20 cellular contexts compared by ENCODE assay signal in genomic region chr3:106589306-106589942, GRCh38.
DNase-seq lines count a peak whose midpoint lies in the region; ATAC-seq and TF ChIP-seq lines count a peak whose summit lies in the region.
"Had no signal": no experiment of that assay in that cellular context is flagged by ENCODE, and none has a peak within 500 bp of the region (broad histone marks: within the 10 kb centered on the region; RNA-seq: fewer than 3 reads in every experiment).

No MANE protein-coding gene starts in this region.

- H4K20me1 ChIP-seq in fibroblast of lung (ENCODE audit: control insufficient read depth, extremely low read depth, insufficient read depth, low read length): no peaks in the 10 kb centered on the region

- intact Hi-C loops in prostate gland (cut with DNase I): no loop called here

- no peak overlapping the region for H3K4me2 ChIP-seq in fibroblast of lung (ENCODE audit: extremely low read depth, insufficient read depth, low read length)

- H3K27ac Mint-ChIP-seq in T-helper 2 cell treated with Interferon-gamma antibody and Interleukin-4, amounts not matched to agents 5 μg/mL and 100 μg/mL, for 36 hours: no peak overlapping the region
- H3K27ac Mint-ChIP-seq: activated CD8-positive, alpha-beta T cell treated with anti-CD3 and anti-CD28 coated beads, Interleukin-2, amount 10 ng/mL, durations not matched to agents 7 days and 5 days; naive thymus-derived CD8-positive, alpha-beta T cell had no signal

- H2AFZ ChIP-seq in fibroblast of lung (ENCODE audit: low read length): no peak overlapping the region

- WGBS in prostate gland: 27% methylated on average over 5 of the region's 5 CpGs

- H3K36me3 Mint-ChIP-seq in T-helper 2 cell treated with Interferon-gamma antibody and Interleukin-4, amounts not matched to agents 5 μg/mL and 100 μg/mL, for 36 hours (ENCODE audit: low read depth): no peaks in the 10 kb centered on the region
- H3K36me3 Mint-ChIP-seq: naive thymus-derived CD8-positive, alpha-beta T cell had no signal

- H3K9ac ChIP-seq in fibroblast of lung (ENCODE audit: insufficient read depth, low read length): no peak overlapping the region

- H3K36me3 ChIP-seq in fibroblast of lung (ENCODE audit: control insufficient read depth, insufficient read depth, low read length) (no peaks in the 10 kb centered on the region), prostate gland (no peaks in the 10 kb centered on the region)
- H3K36me3 ChIP-seq: brain microvascular endothelial cell, gastroesophageal sphincter, right atrium auricular region, tibial artery had no signal

- H3K9me3 Mint-ChIP-seq in T-helper 2 cell treated with Interferon-gamma antibody and Interleukin-4, amounts not matched to agents 5 μg/mL and 100 μg/mL, for 36 hours: peaks cover 7% of the 10 kb centered on the region
- H3K9me3 Mint-ChIP-seq: naive thymus-derived CD8-positive, alpha-beta T cell had no signal

- H3K4me3 Mint-ChIP-seq in T-helper 2 cell treated with Interferon-gamma antibody and Interleukin-4, amounts not matched to agents 5 μg/mL and 100 μg/mL, for 36 hours: no peak overlapping the region
- H3K4me3 Mint-ChIP-seq: activated CD8-positive, alpha-beta T cell treated with anti-CD3 and anti-CD28 coated beads, Interleukin-2, amount 10 ng/mL, durations not matched to agents 7 days and 5 days; naive thymus-derived CD8-positive, alpha-beta T cell had no signal

- H3K27me3 Mint-ChIP-seq in T-helper 2 cell treated with Interferon-gamma antibody and Interleukin-4, amounts not matched to agents 5 μg/mL and 100 μg/mL, for 36 hours (ENCODE audit: low read depth): no peaks in the 10 kb centered on the region
- H3K27me3 Mint-ChIP-seq: naive thymus-derived CD8-positive, alpha-beta T cell had no signal

- TF ChIP-seq CTCF in fibroblast of lung (conservative IDR thresholded peaks at IDR 0.05 in 1 of 2, IDR thresholded peaks at IDR 0.05 in 1 of 2; ENCODE audit: low read depth in 1 of 2, low read length in 2 of 2) (no peak), prostate gland (IDR thresholded peaks at IDR 0.05) (no peak)

- DNase-seq in LHCN-M2 (ENCODE audit: low read depth): peak; percentile 28
- DNase-seq in T-helper 2 cell treated with Interferon-gamma antibody and Interleukin-4, amounts not matched to agents 5 μg/mL and 100 μg/mL, for 36 hours (ENCODE audit: low spot score): peak; percentile 48
- peak; percentile 22 to 93 for DNase-seq in fibroblast of lung (ENCODE audit: low read depth in 2 of 2)
- peak; percentile 63 for DNase-seq in prostate gland (ENCODE audit: low spot score)
- DNase-seq in cerebellar nuclear complex (lab: John Stamatoyannopoulos, UW): no peak
- no peak for DNase-seq in NCI-H146 treated with DMSO at 0.1 percent for 48 hours (lab: John Stamatoyannopoulos, UW; ENCODE audit: unreplicated experiment)
- DNase-seq: activated CD8-positive, alpha-beta T cell treated with anti-CD3 and anti-CD28 coated beads, Interleukin-2, amount 10 ng/mL, durations not matched to agents 7 days and 5 days; activated gamma-delta T cell; brain microvascular endothelial cell; DMS153; naive thymus-derived CD8-positive, alpha-beta T cell; NCI-H187; NCI-H524; stimulated activated CD4-positive, alpha-beta T cell treated with anti-CD3 and anti-CD28 coated beads, Interleukin-4, amount 100 ng/mL, for 1 hour; stimulated activated CD8-positive, alpha-beta memory T cell treated with anti-CD3 and anti-CD28 coated beads, Interleukin-4, amount 100 ng/mL, for 48 hours; tibial artery had no signal

- peaks cover 8% of the 10 kb centered on the region for H3K4me1 Mint-ChIP-seq in T-helper 2 cell treated with Interferon-gamma antibody and Interleukin-4, amounts not matched to agents 5 μg/mL and 100 μg/mL, for 36 hours (ENCODE audit: low read depth)
- H3K4me1 Mint-ChIP-seq: naive thymus-derived CD8-positive, alpha-beta T cell had no signal

- no peaks in the 10 kb centered on the region for H3K79me2 ChIP-seq in fibroblast of lung (ENCODE audit: control insufficient read depth, insufficient read depth, low read length)

- H3K4me1 ChIP-seq in fibroblast of lung (ENCODE audit: control insufficient read depth, extremely low read depth, insufficient read depth, low read length) (no peaks in the 10 kb centered on the region), prostate gland (replicated peaks) (no peaks in the 10 kb centered on the region)
- H3K4me1 ChIP-seq: gastroesophageal sphincter, right atrium auricular region, tibial artery had no signal

- no peak for TF ChIP-seq POLR2A in prostate gland (IDR thresholded peaks at IDR 0.05)

- H3K27ac ChIP-seq in fibroblast of lung (ENCODE audit: insufficient read depth, low read length) (no peak overlapping the region), prostate gland (no peak overlapping the region)
- H3K27ac ChIP-seq: brain microvascular endothelial cell, C4-2B, gastroesophageal sphincter, right atrium auricular region, tibial artery had no signal

- no peak overlapping the region for H3K4me3 ChIP-seq in fibroblast of lung (replicated peaks in 1 of 4; ENCODE audit: control extremely low read depth in 1 of 4, insufficient read depth in 1 of 4, low read depth in 3 of 4, low read length in 4 of 4)
- H3K4me3 ChIP-seq in prostate gland: no peak overlapping the region
- H3K4me3 ChIP-seq: gastroesophageal sphincter, right atrium auricular region, tibial artery had no signal

- H3K9me3 ChIP-seq in fibroblast of lung (ENCODE audit: control insufficient read depth, insufficient read depth, low read depth, low read length): no peaks in the 10 kb centered on the region
- no peaks in the 10 kb centered on the region for H3K9me3 ChIP-seq in prostate gland
- H3K9me3 ChIP-seq: gastroesophageal sphincter, right atrium auricular region, tibial artery had no signal

- no peaks in the 10 kb centered on the region for H3K27me3 ChIP-seq in fibroblast of lung (ENCODE audit: control insufficient read depth, insufficient read depth, low read length)
- H3K27me3 ChIP-seq in prostate gland (replicated peaks; ENCODE audit: insufficient read depth): no peaks in the 10 kb centered on the region
- H3K27me3 ChIP-seq: brain microvascular endothelial cell, gastroesophageal sphincter, right atrium auricular region, tibial artery had no signal

- ATAC-seq in GM18517 (IDR thresholded peaks at IDR 0.05; ENCODE audit: unreplicated experiment): no peak
- ATAC-seq: activated CD8-positive, alpha-beta T cell treated with anti-CD3 and anti-CD28 coated beads, Interleukin-2, amount 10 ng/mL, durations not matched to agents 7 days and 5 days; gastroesophageal sphincter; naive thymus-derived CD8-positive, alpha-beta T cell had no signal

Comparison
In these comparisons a context has a peak if more than half of its experiments do, and no peak if none do; other contexts are left out.
1. DNase-seq: peak in LHCN-M2 (single experiment), T-helper 2 cell treated with Interferon-gamma antibody and Interleukin-4, amounts not matched to agents 5 μg/mL and 100 μg/mL, for 36 hours (single experiment), fibroblast of lung (2 of 2) and prostate gland (single experiment); none in cerebellar nuclear complex (0 of 2) and NCI-H146 treated with DMSO at 0.1 percent for 48 hours (single experiment).